In the genomic region with DNA sequence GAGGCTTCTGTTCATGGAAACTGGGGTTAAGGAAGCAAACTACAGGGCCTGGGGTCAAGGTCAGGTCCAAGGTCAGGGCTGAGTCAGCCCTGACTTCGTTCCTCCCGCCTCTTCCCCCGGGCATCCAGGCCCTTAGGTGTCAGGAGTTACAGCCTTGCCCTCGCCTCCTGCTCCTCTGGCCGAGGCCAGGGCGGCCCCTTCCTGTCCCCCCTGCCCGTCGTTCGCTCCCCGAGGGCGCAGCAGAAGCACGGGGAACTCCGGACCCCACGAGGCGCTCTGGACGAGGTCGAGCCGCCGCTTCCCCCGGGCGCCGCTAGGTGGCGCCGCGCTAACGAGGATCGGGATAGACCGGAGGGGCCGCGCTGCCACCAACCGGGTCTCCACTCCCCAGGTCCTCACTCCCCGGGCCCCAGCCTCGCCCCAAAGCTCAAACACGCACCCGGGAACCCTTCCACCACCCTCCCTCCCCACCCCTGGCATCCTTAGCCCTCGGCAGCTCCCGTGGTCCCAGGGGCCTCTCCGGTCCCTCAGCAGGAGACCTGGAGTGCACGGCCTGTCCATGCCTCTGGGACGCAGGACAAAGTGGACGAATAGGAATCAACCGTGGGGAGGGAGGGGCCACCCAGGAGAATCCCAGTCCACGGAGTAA, we compare ENCODE assay signal across 1 cellular context.
TF ChIP-seq lines count a peak whose summit lies in the region.

No MANE protein-coding gene starts in this region.

TF ChIP-seq in HepG2, 621 proteins besides CTCF, POLR2A, EP300 and RAD21 (continued from another document and continues in another):
- TF ChIP-seq, protein P1, sequence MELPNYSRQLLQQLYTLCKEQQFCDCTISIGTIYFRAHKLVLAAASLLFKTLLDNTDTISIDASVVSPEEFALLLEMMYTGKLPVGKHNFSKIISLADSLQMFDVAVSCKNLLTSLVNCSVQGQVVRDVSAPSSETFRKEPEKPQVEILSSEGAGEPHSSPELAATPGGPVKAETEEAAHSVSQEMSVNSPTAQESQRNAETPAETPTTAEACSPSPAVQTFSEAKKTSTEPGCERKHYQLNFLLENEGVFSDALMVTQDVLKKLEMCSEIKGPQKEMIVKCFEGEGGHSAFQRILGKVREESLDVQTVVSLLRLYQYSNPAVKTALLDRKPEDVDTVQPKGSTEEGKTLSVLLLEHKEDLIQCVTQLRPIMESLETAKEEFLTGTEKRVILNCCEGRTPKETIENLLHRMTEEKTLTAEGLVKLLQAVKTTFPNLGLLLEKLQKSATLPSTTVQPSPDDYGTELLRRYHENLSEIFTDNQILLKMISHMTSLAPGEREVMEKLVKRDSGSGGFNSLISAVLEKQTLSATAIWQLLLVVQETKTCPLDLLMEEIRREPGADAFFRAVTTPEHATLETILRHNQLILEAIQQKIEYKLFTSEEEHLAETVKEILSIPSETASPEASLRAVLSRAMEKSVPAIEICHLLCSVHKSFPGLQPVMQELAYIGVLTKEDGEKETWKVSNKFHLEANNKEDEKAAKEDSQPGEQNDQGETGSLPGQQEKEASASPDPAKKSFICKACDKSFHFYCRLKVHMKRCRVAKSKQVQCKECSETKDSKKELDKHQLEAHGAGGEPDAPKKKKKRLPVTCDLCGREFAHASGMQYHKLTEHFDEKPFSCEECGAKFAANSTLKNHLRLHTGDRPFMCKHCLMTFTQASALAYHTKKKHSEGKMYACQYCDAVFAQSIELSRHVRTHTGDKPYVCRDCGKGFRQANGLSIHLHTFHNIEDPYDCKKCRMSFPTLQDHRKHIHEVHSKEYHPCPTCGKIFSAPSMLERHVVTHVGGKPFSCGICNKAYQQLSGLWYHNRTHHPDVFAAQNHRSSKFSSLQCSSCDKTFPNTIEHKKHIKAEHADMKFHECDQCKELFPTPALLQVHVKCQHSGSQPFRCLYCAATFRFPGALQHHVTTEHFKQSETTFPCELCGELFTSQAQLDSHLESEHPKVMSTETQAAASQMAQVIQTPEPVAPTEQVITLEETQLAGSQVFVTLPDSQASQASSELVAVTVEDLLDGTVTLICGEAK (IDR thresholded peaks at IDR 0.05), result no peak
- TF ChIP-seq, protein P1 (CRISPR knock-in tag; IDR thresholded peaks at IDR 0.05), result no peak
- no peak; the same call in 1 of the 2 replicates for TF ChIP-seq SKIL (CRISPR knock-in tag; IDR thresholded peaks at IDR 0.05; ENCODE audit: borderline replicate concordance)
- TF ChIP-seq TSC22D2 (CRISPR knock-in tag; IDR thresholded peaks at IDR 0.05; ENCODE audit: borderline replicate concordance), result no peak
- TF ChIP-seq ZBTB7B (CRISPR knock-in tag; IDR thresholded peaks at IDR 0.05), result no peak
- no peak for TF ChIP-seq AFF4 (CRISPR knock-in tag; IDR thresholded peaks at IDR 0.05)
- TF ChIP-seq, protein P2, sequence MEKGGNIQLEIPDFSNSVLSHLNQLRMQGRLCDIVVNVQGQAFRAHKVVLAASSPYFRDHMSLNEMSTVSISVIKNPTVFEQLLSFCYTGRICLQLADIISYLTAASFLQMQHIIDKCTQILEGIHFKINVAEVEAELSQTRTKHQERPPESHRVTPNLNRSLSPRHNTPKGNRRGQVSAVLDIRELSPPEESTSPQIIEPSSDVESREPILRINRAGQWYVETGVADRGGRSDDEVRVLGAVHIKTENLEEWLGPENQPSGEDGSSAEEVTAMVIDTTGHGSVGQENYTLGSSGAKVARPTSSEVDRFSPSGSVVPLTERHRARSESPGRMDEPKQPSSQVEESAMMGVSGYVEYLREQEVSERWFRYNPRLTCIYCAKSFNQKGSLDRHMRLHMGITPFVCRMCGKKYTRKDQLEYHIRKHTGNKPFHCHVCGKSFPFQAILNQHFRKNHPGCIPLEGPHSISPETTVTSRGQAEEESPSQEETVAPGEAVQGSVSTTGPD (CRISPR knock-in tag; IDR thresholded peaks at IDR 0.05), result no peak
- peak; percentile 80 for TF ChIP-seq NR2F6 (IDR thresholded peaks at IDR 0.05)
- peak; percentile 75 for TF ChIP-seq NR2F6 (CRISPR knock-in tag; IDR thresholded peaks at IDR 0.05)
- no peak for TF ChIP-seq SATB2 (CRISPR knock-in tag; IDR thresholded peaks at IDR 0.05)
- TF ChIP-seq ARID2 (CRISPR knock-in tag; IDR thresholded peaks at IDR 0.05; ENCODE audit: borderline replicate concordance), result no peak
- TF ChIP-seq, protein P3, sequence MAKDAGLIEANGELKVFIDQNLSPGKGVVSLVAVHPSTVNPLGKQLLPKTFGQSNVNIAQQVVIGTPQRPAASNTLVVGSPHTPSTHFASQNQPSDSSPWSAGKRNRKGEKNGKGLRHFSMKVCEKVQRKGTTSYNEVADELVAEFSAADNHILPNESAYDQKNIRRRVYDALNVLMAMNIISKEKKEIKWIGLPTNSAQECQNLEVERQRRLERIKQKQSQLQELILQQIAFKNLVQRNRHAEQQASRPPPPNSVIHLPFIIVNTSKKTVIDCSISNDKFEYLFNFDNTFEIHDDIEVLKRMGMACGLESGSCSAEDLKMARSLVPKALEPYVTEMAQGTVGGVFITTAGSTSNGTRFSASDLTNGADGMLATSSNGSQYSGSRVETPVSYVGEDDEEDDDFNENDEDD (CRISPR knock-in tag; IDR thresholded peaks at IDR 0.05; ENCODE audit: borderline replicate concordance), result no peak
- TF ChIP-seq ZNF383 (CRISPR knock-in tag; IDR thresholded peaks at IDR 0.05; ENCODE audit: borderline replicate concordance), result no peak
- TF ChIP-seq, protein P4, sequence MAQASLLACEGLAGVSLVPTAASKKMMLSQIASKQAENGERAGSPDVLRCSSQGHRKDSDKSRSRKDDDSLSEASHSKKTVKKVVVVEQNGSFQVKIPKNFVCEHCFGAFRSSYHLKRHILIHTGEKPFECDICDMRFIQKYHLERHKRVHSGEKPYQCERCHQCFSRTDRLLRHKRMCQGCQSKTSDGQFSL (CRISPR knock-in tag; IDR thresholded peaks at IDR 0.05), result no peak
- peak; percentile 60; the same call in 1 of the 2 replicates for TF ChIP-seq ZNF768 (CRISPR knock-in tag; IDR thresholded peaks at IDR 0.05)
- TF ChIP-seq TFDP2 (CRISPR knock-in tag; IDR thresholded peaks at IDR 0.05), result no peak
- TF ChIP-seq, protein P5, sequence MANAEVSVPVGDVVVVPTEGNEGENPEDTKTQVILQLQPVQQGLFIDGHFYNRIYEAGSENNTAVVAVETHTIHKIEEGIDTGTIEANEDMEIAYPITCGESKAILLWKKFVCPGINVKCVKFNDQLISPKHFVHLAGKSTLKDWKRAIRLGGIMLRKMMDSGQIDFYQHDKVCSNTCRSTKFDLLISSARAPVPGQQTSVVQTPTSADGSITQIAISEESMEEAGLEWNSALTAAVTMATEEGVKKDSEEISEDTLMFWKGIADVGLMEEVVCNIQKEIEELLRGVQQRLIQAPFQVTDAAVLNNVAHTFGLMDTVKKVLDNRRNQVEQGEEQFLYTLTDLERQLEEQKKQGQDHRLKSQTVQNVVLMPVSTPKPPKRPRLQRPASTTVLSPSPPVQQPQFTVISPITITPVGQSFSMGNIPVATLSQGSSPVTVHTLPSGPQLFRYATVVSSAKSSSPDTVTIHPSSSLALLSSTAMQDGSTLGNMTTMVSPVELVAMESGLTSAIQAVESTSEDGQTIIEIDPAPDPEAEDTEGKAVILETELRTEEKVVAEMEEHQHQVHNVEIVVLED (CRISPR knock-in tag; IDR thresholded peaks at IDR 0.05; ENCODE audit: borderline replicate concordance), result no peak
- no peak for TF ChIP-seq ZNF432 (CRISPR knock-in tag; IDR thresholded peaks at IDR 0.05; ENCODE audit: borderline replicate concordance)
